ENCODE assay signal across 1 cellular context in the genomic region with DNA sequence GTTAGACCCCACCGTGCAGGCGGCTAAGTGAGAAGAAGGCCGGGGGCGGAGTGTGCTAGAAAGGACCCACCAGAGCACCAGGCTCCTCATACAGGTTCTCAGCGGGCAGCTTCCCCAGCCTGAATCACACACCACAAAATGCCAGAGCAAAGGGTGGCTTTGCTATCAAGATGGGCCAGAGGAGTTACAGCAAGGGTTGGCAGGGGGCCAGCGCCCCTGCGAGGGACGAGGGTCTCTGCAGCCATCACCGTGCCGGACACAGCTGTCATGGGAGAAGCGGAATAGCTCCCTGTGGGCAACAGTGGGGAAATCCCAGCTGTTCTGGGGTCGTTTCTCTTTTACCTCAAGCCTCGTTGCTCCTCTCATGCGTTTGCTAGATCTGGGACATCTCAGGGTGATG.
TF ChIP-seq lines count a peak whose summit lies in the region.

No MANE protein-coding gene starts in this region.

TF ChIP-seq in SK-N-SH, 30 proteins besides CTCF, POLR2A, EP300 and RAD21 (continued from another document):
- TF ChIP-seq, protein P1, sequence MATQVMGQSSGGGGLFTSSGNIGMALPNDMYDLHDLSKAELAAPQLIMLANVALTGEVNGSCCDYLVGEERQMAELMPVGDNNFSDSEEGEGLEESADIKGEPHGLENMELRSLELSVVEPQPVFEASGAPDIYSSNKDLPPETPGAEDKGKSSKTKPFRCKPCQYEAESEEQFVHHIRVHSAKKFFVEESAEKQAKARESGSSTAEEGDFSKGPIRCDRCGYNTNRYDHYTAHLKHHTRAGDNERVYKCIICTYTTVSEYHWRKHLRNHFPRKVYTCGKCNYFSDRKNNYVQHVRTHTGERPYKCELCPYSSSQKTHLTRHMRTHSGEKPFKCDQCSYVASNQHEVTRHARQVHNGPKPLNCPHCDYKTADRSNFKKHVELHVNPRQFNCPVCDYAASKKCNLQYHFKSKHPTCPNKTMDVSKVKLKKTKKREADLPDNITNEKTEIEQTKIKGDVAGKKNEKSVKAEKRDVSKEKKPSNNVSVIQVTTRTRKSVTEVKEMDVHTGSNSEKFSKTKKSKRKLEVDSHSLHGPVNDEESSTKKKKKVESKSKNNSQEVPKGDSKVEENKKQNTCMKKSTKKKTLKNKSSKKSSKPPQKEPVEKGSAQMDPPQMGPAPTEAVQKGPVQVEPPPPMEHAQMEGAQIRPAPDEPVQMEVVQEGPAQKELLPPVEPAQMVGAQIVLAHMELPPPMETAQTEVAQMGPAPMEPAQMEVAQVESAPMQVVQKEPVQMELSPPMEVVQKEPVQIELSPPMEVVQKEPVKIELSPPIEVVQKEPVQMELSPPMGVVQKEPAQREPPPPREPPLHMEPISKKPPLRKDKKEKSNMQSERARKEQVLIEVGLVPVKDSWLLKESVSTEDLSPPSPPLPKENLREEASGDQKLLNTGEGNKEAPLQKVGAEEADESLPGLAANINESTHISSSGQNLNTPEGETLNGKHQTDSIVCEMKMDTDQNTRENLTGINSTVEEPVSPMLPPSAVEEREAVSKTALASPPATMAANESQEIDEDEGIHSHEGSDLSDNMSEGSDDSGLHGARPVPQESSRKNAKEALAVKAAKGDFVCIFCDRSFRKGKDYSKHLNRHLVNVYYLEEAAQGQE (IDR thresholded peaks at IDR 0.05; ENCODE audit: low read depth, low read length): no peak
- TF ChIP-seq POLR2AphosphoS5 (IDR thresholded peaks at IDR 0.05; ENCODE audit: low read depth, low read length) (no peak), GABPA (IDR thresholded peaks at IDR 0.05; ENCODE audit: low read depth) (no peak), SIN3A (IDR thresholded peaks at IDR 0.05; ENCODE audit: borderline replicate concordance, low read depth, low read length) (no peak), SMC3 (IDR thresholded peaks at IDR 0.05; ENCODE audit: low read depth, low read length) (no peak), JUND (IDR thresholded peaks at IDR 0.05) (no peak), TAF1 (IDR thresholded peaks at IDR 0.05; ENCODE audit: borderline replicate concordance, low read depth, low read length) (no peak), MXI1 (IDR thresholded peaks at IDR 0.05; ENCODE audit: low read depth, low read length) (no peak), TEAD4 (IDR thresholded peaks at IDR 0.05; ENCODE audit: borderline replicate concordance, insufficient read depth) (no peak), RXRA (IDR thresholded peaks at IDR 0.05; ENCODE audit: borderline replicate concordance, low read depth) (no peak)
- TF ChIP-seq, protein P2, sequence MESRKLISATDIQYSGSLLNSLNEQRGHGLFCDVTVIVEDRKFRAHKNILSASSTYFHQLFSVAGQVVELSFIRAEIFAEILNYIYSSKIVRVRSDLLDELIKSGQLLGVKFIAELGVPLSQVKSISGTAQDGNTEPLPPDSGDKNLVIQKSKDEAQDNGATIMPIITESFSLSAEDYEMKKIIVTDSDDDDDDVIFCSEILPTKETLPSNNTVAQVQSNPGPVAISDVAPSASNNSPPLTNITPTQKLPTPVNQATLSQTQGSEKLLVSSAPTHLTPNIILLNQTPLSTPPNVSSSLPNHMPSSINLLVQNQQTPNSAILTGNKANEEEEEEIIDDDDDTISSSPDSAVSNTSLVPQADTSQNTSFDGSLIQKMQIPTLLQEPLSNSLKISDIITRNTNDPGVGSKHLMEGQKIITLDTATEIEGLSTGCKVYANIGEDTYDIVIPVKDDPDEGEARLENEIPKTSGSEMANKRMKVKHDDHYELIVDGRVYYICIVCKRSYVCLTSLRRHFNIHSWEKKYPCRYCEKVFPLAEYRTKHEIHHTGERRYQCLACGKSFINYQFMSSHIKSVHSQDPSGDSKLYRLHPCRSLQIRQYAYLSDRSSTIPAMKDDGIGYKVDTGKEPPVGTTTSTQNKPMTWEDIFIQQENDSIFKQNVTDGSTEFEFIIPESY (IDR thresholded peaks at IDR 0.05; ENCODE audit: borderline replicate concordance, low read depth): no peak
TF ChIP-seq in SK-N-SH: peak in this region for 0.
